Comparison of ENCODE assay signal across 1 cellular context in genomic region chr13:85525411-85525810, GRCh38.
TF ChIP-seq lines count a peak whose summit lies in the region.

No MANE protein-coding gene starts in this region.

TF ChIP-seq in HepG2, 621 proteins besides CTCF, POLR2A, EP300 and RAD21 (continued from another document):
- no peak for TF ChIP-seq ARID4A (CRISPR knock-in tag; IDR thresholded peaks at IDR 0.05; ENCODE audit: borderline replicate concordance)
TF ChIP-seq in HepG2: peak in this region for 0.
